8 cellular contexts compared by ENCODE assay signal in the genomic region with DNA sequence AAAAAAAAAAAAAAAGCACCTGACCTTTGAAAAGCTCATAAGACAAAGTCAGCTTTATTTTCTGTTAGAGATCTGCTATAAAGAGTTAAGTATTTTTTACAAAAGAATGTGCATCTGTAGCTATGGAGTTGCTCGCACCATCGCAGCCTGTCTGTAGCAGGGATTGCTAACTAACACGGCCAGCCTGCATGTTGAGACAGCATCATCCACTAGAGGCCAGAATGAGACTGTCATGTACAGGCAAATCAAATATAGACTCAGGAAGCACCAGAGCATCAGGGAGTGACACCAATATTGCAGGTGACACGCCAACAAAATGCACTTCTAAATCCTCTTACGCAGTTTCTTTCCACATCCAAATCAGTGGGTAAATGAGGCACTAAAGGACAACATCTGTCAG.
A peak's percentile ranks its signal among the peaks of the same experiment; 100 is the strongest.
DNase-seq lines count a peak whose midpoint lies in the region; ATAC-seq, FAIRE-seq and TF ChIP-seq lines count a peak whose summit lies in the region.

No MANE protein-coding gene starts in this region.

- TF ChIP-seq CTCF in GM12878 (IDR thresholded peaks at IDR 0.05 in 2 of 3, conservative IDR thresholded peaks at IDR 0.05 in 1 of 3; ENCODE audit: control insufficient read depth in 2 of 3, extremely low read depth in 1 of 3, insufficient read depth in 1 of 3, low read depth in 3 of 3, low read length in 3 of 3) (peak; percentile 19 to 48 (median 36); a peak in 4 of 6 replicates), stomach (IDR thresholded peaks at IDR 0.05) (peak in 5 of 7 experiments; percentile 39 to 65 (median 51))
- no peak for TF ChIP-seq CTCF in activated CD8-positive, alpha-beta T cell treated with anti-CD3 and anti-CD28 coated beads for 36 hours (IDR thresholded peaks at IDR 0.05)

- intact Hi-C loops in GM12878 (cut with micrococcal nuclease; ENCODE audit: unreplicated experiment): loop anchor here (1.0 kb wide), 1 partner anchor 345 kb away; no protein-coding TSS in a partner anchor
- intact Hi-C loops in stomach (cut with DNase I; ENCODE audit: low total_unique reads): no loop called here
- intact Hi-C loops in activated CD8-positive, alpha-beta T cell treated with anti-CD3 and anti-CD28 coated beads for 36 hours (cut with micrococcal nuclease): no loop called here

- no peaks in the 10 kb centered on the region for H4K20me1 ChIP-seq in GM12878 (ENCODE audit: control insufficient read depth, insufficient read depth)

- WGBS in GM12878 (ENCODE audit: insufficient coverage, insufficient replicate concordance, low lambda C conversion rate, missing lambda C conversion rate): 58% methylated on average over 5 of the region's 5 CpGs
- WGBS in stomach, 5 donors: 16 to 23% (median 18%) methylated on average over 5 of the region's 5 CpGs

- no peak overlapping the region for H3K4me2 ChIP-seq in GM12878 (ENCODE audit: control insufficient read depth, insufficient read depth)

- TF ChIP-seq POLR2A in GM12878 (IDR thresholded peaks at IDR 0.05; ENCODE audit: low read depth, low read length) (no peak), stomach (IDR thresholded peaks at IDR 0.05) (no peak)

- no peaks in the 10 kb centered on the region for H3K79me2 ChIP-seq in GM12878 (ENCODE audit: control insufficient read depth, insufficient read depth, low read length)

- H3K27me3 Mint-ChIP-seq in activated CD8-positive, alpha-beta T cell treated with anti-CD3 and anti-CD28 coated beads for 36 hours: peaks cover 10% of the 10 kb centered on the region

- no peak overlapping the region for H3K27ac ChIP-seq in GM12878 (ENCODE audit: control insufficient read depth, insufficient read depth)
- no peak overlapping the region for H3K27ac ChIP-seq in stomach

- DNase-seq in NCI-H2107 (lab: John Stamatoyannopoulos, UW) (peak; percentile 24), GM12878 (ENCODE audit: low read depth, low spot score) (no peak), iPS-NIHi11 (ENCODE audit: low spot score) (peak; percentile 61), stomach (peak; percentile 56)
- no peak for DNase-seq in effector CD8-positive, alpha-beta T cell (lab: John Stamatoyannopoulos, UW)
- no peak for DNase-seq in activated CD8-positive, alpha-beta T cell treated with anti-CD3 and anti-CD28 coated beads for 36 hours

- no peak overlapping the region for H3K9ac ChIP-seq in GM12878 (ENCODE audit: control insufficient read depth, insufficient read depth, low read length)

- H3K4me1 ChIP-seq in GM12878 (ENCODE audit: control insufficient read depth, insufficient read depth, low read length): no peaks in the 10 kb centered on the region
- no peaks in the 10 kb centered on the region for H3K4me1 ChIP-seq in stomach

- no peaks in the 10 kb centered on the region; a peak in 1 of 4 replicates for H3K27me3 ChIP-seq in GM12878 (replicated peaks in 1 of 2; ENCODE audit: control insufficient read depth in 2 of 2, insufficient read depth in 2 of 2, low read length in 1 of 2)
- peaks cover 0 to 8% (median 0%) of the 10 kb centered on the region in 3 donors for H3K27me3 ChIP-seq in stomach

- in situ Hi-C loops in GM12878 (cut with MboI): no loop called here

- ATAC-seq in GM18502 (IDR thresholded peaks at IDR 0.05; ENCODE audit: poor library complexity, unreplicated experiment) (peak; percentile 75), GM12878 (peak; percentile 74), GM18867 (IDR thresholded peaks at IDR 0.05; ENCODE audit: unreplicated experiment) (no peak)
- ATAC-seq in activated CD8-positive, alpha-beta T cell treated with anti-CD3 and anti-CD28 coated beads for 36 hours: no peak

- no peak overlapping the region for H3K27ac Mint-ChIP-seq in activated CD8-positive, alpha-beta T cell treated with anti-CD3 and anti-CD28 coated beads for 36 hours

- RAD21 ChIA-PET in GM12878 (lab: Charles Lee; ENCODE audit: unreplicated experiment): no interaction called here

- CTCF ChIA-PET in GM12878 (lab: Yijun Ruan, JAX): interaction anchor here (1.0 kb wide), 1 partner anchor 136 kb away, joined by 3 read pairs; no protein-coding TSS in a partner anchor
- CTCF ChIA-PET in activated CD8-positive, alpha-beta T cell treated with anti-CD3 and anti-CD28 coated beads for 36 hours (lab: Charles Lee): interaction anchor here (0.6 kb wide), 1 partner anchor 389 kb away, joined by 3 read pairs; no protein-coding TSS in a partner anchor

- no TSS peak for BruUV-seq in GM12878 (replicated peaks; lab: Mats Ljungman, UMichigan)

- no peaks in the 10 kb centered on the region for H3K9me3 Mint-ChIP-seq in activated CD8-positive, alpha-beta T cell treated with anti-CD3 and anti-CD28 coated beads for 36 hours

- POLR2A ChIA-PET in GM12878 (lab: Charles Lee): no interaction called here
- POLR2A ChIA-PET in activated CD8-positive, alpha-beta T cell treated with anti-CD3 and anti-CD28 coated beads for 36 hours (lab: Charles Lee): no interaction called here

- peak; percentile 66 for FAIRE-seq in GM12878 (lab: Jason Lieb, UNC)

- H2AFZ ChIP-seq in GM12878 (ENCODE audit: control insufficient read depth, low read depth, low read length): no peak overlapping the region

- H3K4me3 Mint-ChIP-seq in activated CD8-positive, alpha-beta T cell treated with anti-CD3 and anti-CD28 coated beads for 36 hours: no peak overlapping the region

- no peaks in the 10 kb centered on the region for H3K36me3 Mint-ChIP-seq in activated CD8-positive, alpha-beta T cell treated with anti-CD3 and anti-CD28 coated beads for 36 hours (ENCODE audit: low read depth)

- H3K36me3 ChIP-seq in GM12878 (ENCODE audit: control insufficient read depth in 2 of 2, insufficient read depth in 2 of 2, low read length in 1 of 2): no peaks in the 10 kb centered on the region
- H3K36me3 ChIP-seq in stomach: no peaks in the 10 kb centered on the region

- TF ChIP-seq EP300 in GM12878 (IDR thresholded peaks at IDR 0.05; ENCODE audit: borderline replicate concordance in 1 of 2, control insufficient read depth in 1 of 2, low read depth in 2 of 2, low read length in 2 of 2) (no peak), stomach (IDR thresholded peaks at IDR 0.05) (no peak)

- peak; percentile 43 for TF ChIP-seq RAD21 in GM12878 (IDR thresholded peaks at IDR 0.05; ENCODE audit: insufficient read depth, low read depth, low read length)

- H3K4me1 Mint-ChIP-seq in activated CD8-positive, alpha-beta T cell treated with anti-CD3 and anti-CD28 coated beads for 36 hours (ENCODE audit: low read depth): no peaks in the 10 kb centered on the region

- SMC1A ChIA-PET in GM12878 (lab: Charles Lee; ENCODE audit: uncharacterized antibody, unreplicated experiment): no interaction called here

- H3K4me3 ChIP-seq in GM12878: no peak overlapping the region
- H3K4me3 ChIP-seq in stomach: no peak overlapping the region

- H3K9me3 ChIP-seq in GM12878 (replicated peaks; ENCODE audit: control insufficient read depth, insufficient read depth, low read length) (no peaks in the 10 kb centered on the region), stomach (no peaks in the 10 kb centered on the region)

TF ChIP-seq in GM12878, 131 proteins besides CTCF, POLR2A, EP300 and RAD21:
- TF ChIP-seq, protein P1, sequence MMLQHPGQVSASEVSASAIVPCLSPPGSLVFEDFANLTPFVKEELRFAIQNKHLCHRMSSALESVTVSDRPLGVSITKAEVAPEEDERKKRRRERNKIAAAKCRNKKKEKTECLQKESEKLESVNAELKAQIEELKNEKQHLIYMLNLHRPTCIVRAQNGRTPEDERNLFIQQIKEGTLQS (IDR thresholded peaks at IDR 0.05; ENCODE audit: borderline replicate concordance, extremely low read depth, low read depth, low read length): no peak
- peak; percentile 22; the same call in 1 of the 2 replicates for TF ChIP-seq SMC3 (IDR thresholded peaks at IDR 0.05; ENCODE audit: borderline replicate concordance, low read length)

Comparison
In these comparisons a context has a peak if more than half of its experiments do, and no peak if none do; other contexts are left out.
1. ATAC-seq: peak in GM18502 (single experiment) and GM12878 (single experiment); none in GM18867 (single experiment) and activated CD8-positive, alpha-beta T cell treated with anti-CD3 and anti-CD28 coated beads for 36 hours (single experiment).
2. DNase-seq: peak in NCI-H2107 (single experiment), iPS-NIHi11 (single experiment) and stomach (single experiment); none in GM12878 (single experiment), effector CD8-positive, alpha-beta T cell (single experiment) and activated CD8-positive, alpha-beta T cell treated with anti-CD3 and anti-CD28 coated beads for 36 hours (single experiment).